In the genomic region with DNA sequence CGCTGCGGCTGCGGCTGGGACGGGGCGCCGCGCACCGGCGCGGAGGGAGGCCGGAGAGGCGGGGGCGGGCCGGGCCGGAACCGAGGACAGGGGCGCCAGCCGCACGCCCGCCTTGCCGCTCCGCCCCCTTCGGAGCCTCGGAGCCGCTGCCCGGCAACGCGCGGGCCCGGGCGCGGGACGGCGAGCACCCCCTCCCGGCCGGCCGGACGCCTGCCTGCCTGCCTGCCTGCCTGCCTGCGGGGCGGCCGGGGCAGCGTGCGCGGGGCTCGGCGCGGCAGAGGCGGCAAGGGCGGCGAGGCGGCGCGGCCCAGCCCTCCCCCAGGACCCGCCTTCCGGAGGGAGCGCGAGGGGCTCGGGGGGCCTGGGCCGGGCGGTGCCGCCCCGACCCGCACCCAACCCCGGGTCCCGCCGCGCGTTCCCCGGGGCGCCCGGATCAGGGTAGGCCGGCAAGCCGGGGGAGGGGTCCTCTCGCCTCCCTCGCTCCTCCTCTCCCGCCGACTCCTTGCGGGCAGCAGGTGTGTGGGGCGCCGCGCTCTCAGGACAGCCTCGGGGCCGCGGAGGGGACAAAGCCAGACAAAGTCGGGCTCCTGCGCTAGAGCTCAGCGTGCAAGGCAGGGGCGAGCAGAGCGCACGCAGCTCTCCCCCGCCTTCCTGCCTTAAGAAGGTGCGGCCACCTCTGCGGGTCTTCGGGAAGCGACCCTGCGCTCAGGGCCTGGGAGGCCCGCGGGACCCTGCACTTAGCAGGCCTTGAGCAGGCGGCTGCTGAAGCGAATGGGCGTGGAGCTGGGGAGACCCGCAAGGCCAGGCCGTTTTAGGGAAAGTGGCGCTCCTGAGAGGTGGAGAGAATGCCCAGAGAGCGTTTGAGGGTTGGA, we compare ENCODE assay signal across 1 cellular context.
A peak's percentile ranks its signal among the peaks of the same experiment; 100 is the strongest.
TF ChIP-seq lines count a peak whose summit lies in the region.

A gene (minus strand): TSS at position 58 of the 872 bp plus-strand sequence. CDS start 120 bp downstream, outside the sequence.

TF ChIP-seq in IMR-90, 13 proteins besides CTCF, POLR2A, EP300 and RAD21 (continued from another document):
- TF ChIP-seq, protein P1, sequence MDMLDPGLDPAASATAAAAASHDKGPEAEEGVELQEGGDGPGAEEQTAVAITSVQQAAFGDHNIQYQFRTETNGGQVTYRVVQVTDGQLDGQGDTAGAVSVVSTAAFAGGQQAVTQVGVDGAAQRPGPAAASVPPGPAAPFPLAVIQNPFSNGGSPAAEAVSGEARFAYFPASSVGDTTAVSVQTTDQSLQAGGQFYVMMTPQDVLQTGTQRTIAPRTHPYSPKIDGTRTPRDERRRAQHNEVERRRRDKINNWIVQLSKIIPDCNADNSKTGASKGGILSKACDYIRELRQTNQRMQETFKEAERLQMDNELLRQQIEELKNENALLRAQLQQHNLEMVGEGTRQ (IDR thresholded peaks at IDR 0.05; ENCODE audit: low read depth, low read length), result no peak
- TF ChIP-seq RFX5 (IDR thresholded peaks at IDR 0.05; ENCODE audit: low read depth, low read length) (no peak), BHLHE40 (IDR thresholded peaks at IDR 0.05; ENCODE audit: low read depth, low read length) (0 out of 2 replicates have a peak, but pooled peaks have one; percentile 21), FOS (IDR thresholded peaks at IDR 0.05; ENCODE audit: low read depth, low read length) (no peak), MAFK (IDR thresholded peaks at IDR 0.05; ENCODE audit: low read depth, low read length) (no peak), CEBPB (IDR thresholded peaks at IDR 0.05; ENCODE audit: low read depth, low read length) (no peak), MXI1 (IDR thresholded peaks at IDR 0.05; ENCODE audit: borderline replicate concordance, low read depth, low read length) (peak; percentile 57; the same call in 1 of the 2 replicates), SMC3 (IDR thresholded peaks at IDR 0.05; ENCODE audit: low read depth, low read length) (peak; percentile 39), CHD1 (IDR thresholded peaks at IDR 0.05; ENCODE audit: low read depth, low read length) (no peak), RCOR1 (IDR thresholded peaks at IDR 0.05; ENCODE audit: insufficient replicate concordance, low read length) (no peak)
- TF ChIP-seq, protein P2, sequence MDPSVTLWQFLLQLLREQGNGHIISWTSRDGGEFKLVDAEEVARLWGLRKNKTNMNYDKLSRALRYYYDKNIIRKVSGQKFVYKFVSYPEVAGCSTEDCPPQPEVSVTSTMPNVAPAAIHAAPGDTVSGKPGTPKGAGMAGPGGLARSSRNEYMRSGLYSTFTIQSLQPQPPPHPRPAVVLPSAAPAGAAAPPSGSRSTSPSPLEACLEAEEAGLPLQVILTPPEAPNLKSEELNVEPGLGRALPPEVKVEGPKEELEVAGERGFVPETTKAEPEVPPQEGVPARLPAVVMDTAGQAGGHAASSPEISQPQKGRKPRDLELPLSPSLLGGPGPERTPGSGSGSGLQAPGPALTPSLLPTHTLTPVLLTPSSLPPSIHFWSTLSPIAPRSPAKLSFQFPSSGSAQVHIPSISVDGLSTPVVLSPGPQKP (IDR thresholded peaks at IDR 0.05; ENCODE audit: borderline replicate concordance, low read depth, low read length), result no peak
